Comparison of ENCODE assay signal across 9 cellular contexts in the genomic region with DNA sequence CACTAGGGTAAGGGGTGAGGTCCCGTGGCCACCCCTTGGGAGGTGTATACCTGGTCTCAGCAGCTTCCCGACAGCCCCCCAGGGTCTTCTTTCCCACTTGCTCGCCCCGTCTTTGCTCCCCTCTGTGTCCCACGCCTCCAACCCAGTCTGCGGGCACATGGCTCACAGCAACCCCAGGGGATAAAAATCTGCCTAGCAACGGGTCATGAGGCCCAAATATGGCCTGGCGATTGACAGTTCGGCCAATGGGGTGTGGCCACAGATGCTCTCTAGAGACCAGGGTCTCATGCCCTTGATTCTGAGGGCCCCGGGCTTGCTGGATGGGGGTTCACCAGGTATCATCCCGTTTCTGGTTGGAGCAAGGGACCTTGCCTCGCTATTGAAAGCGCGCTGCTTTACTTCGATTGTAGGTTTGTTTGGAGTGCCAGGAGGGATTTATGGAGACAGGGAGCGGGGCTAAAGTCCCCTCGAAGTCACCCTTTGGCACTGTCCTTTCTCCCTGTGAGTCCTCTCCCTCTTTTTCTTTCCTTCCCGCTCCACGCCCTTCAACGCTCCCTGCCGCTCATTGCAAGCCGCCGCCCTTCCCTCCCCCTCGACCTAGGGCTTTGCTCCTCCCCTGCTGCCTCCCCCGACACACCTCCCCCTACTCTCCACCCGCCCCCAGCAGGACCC. TPM values are rescaled to one million over a fixed set of nuclear protein-coding genes. Genes with fewer than 3 reads are reported as not detected.
A peak's percentile ranks its signal among the peaks of the same experiment; 100 is the strongest.
DNase-seq lines count a peak whose midpoint lies in the region; ATAC-seq, FAIRE-seq and TF ChIP-seq lines count a peak whose summit lies in the region.
"Had no signal": no experiment of that assay in that cellular context is flagged by ENCODE, and none has a peak within 500 bp of the region (broad histone marks: within the 10 kb centered on the region; RNA-seq: fewer than 3 reads in every experiment).

No MANE protein-coding gene starts in this region.

- H3K36me3 ChIP-seq in small intestine (ENCODE audit: control insufficient read depth in 2 of 2, insufficient read depth in 2 of 2, low read length in 2 of 2) (no peaks in the 10 kb centered on the region), OCI-LY7 (ENCODE audit: insufficient read depth, low read length) (no peaks in the 10 kb centered on the region)

- no peaks in the 10 kb centered on the region for H4K20me1 ChIP-seq in OCI-LY7 (ENCODE audit: insufficient read depth, low read length)

- 18 to 36% (median 32%) methylated on average over 26 of the region's 26 CpGs for WGBS in small intestine, 3 donors

- no peak for DNase-seq in HEK293T (ENCODE audit: extremely low spot score)
- peak; percentile 16 for DNase-seq in iPS DF 4.7 (ENCODE audit: extremely low read depth, low spot score)
- peak; percentile 94 for DNase-seq in small intestine
- no peak for DNase-seq in activated CD4-positive, CD25-positive, alpha-beta regulatory T cell treated with anti-CD3 and anti-CD28 coated beads, Interleukin-2, amount 50 U/mL, for 72 hours
- no peak for DNase-seq in OCI-LY7 (ENCODE audit: low spot score)
- DNase-seq: NCI-H1694 treated with DMSO at 0.1 percent for 48 hours had no signal

- POLR2A ChIA-PET in HEK293T (lab: Yijun Ruan, JAX) = no interaction called here
- POLR2A ChIA-PET in OCI-LY7 (lab: Charles Lee) = interaction anchor here (0.6 kb wide), 1 partner anchor 35 kb away, joined by 4 read pairs; no protein-coding TSS in a partner anchor

- no peak overlapping the region for H2AFZ ChIP-seq in OCI-LY7 (ENCODE audit: low read length)

- peaks cover 0 to 2% (median 0%) of the 10 kb centered on the region in 5 experiments for H3K9me3 Mint-ChIP-seq in brain

- ATAC-seq in HG03280 (IDR thresholded peaks at IDR 0.05; ENCODE audit: unreplicated experiment) (no peak), HG02840 (IDR thresholded peaks at IDR 0.05; ENCODE audit: low FRiP score, unreplicated experiment) (no peak)

- H3K4me1 Mint-ChIP-seq in brain = peaks cover 75% of the 10 kb centered on the region

- H3K27ac Mint-ChIP-seq in brain = peak overlapping the region in 4 of 5 experiments; percentile 5 to 88 (median 34)

- no peaks in the 10 kb centered on the region for H3K9me2 ChIP-seq in OCI-LY7 (ENCODE audit: insufficient read depth, low read length)

- H3K27me3 ChIP-seq in small intestine (ENCODE audit: control insufficient read depth in 2 of 2, insufficient read depth in 2 of 2, low read length in 2 of 2) = no peaks in the 10 kb centered on the region

- H3K4me1 ChIP-seq in small intestine (ENCODE audit: control insufficient read depth in 2 of 2, insufficient read depth in 1 of 2, low read depth in 1 of 2, low read length in 1 of 2) (peaks cover 4 to 8% of the 10 kb centered on the region in 2 donors), OCI-LY7 (ENCODE audit: insufficient read depth, low read length, poor library complexity, severe bottlenecking) (no peaks in the 10 kb centered on the region)

- no peak overlapping the region for H3K4me2 ChIP-seq in OCI-LY7 (ENCODE audit: low read length)

- intact Hi-C loops in OCI-LY7 (cut with micrococcal nuclease; ENCODE audit: unreplicated experiment) = no loop called here

- CTCF ChIA-PET in HEK293T (lab: Yijun Ruan, JAX) = interaction anchor here (0.6 kb wide), 1 partner anchor 18 kb away, joined by 4 read pairs; no protein-coding TSS in a partner anchor
- CTCF ChIA-PET in OCI-LY7 (lab: Charles Lee; ENCODE audit: unreplicated experiment) = no interaction called here

- TF ChIP-seq CTCF in brain (conservative IDR thresholded peaks at IDR 0.05) (no peak), OCI-LY7 (conservative IDR thresholded peaks at IDR 0.05; ENCODE audit: low read length) (no peak)

- H3K79me2 ChIP-seq in OCI-LY7 (ENCODE audit: insufficient read depth, low read depth, low read length) = no peaks in the 10 kb centered on the region

- peaks cover 36% of the 10 kb centered on the region for H3K27me3 Mint-ChIP-seq in brain

- H3K36me3 Mint-ChIP-seq in brain = no peaks in the 10 kb centered on the region

- H3K4me3 ChIP-seq in small intestine (ENCODE audit: low read depth in 1 of 2, low read length in 2 of 2) (peak overlapping the region; percentile 14 to 24), OCI-LY7 (ENCODE audit: low read depth, low read length, poor library complexity, severe bottlenecking) (no peak overlapping the region)

- peak overlapping the region in 2 of 5 experiments; percentile 70 to 71 for H3K4me3 Mint-ChIP-seq in brain

- H3K27ac ChIP-seq in small intestine (ENCODE audit: low read depth in 1 of 2, low read length in 1 of 2) (peak overlapping the region; percentile 39 to 66), OCI-LY7 (ENCODE audit: low read depth, low read length, poor library complexity, severe bottlenecking) (no peak overlapping the region)

- H3K9me3 ChIP-seq in small intestine (ENCODE audit: control insufficient read depth, low read depth) = no peaks in the 10 kb centered on the region
- H3K9me3 ChIP-seq in OCI-LY7 (ENCODE audit: low read length) = no peaks in the 10 kb centered on the region

- FAIRE-seq in small intestine (lab: Jason Lieb, UNC) = no peak

- BruUV-seq in OCI-LY7 (replicated peaks; lab: Mats Ljungman, UMichigan) = no TSS peak

TF ChIP-seq in HEK293T, 16 proteins besides CTCF, POLR2A, EP300 and RAD21:
- TF ChIP-seq, protein P1, sequence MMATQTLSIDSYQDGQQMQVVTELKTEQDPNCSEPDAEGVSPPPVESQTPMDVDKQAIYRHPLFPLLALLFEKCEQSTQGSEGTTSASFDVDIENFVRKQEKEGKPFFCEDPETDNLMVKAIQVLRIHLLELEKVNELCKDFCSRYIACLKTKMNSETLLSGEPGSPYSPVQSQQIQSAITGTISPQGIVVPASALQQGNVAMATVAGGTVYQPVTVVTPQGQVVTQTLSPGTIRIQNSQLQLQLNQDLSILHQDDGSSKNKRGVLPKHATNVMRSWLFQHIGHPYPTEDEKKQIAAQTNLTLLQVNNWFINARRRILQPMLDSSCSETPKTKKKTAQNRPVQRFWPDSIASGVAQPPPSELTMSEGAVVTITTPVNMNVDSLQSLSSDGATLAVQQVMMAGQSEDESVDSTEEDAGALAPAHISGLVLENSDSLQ (IDR thresholded peaks at IDR 0.05) = 0 out of 2 replicates have a peak, but pooled peaks have one; percentile 30
- TF ChIP-seq ARNT (IDR thresholded peaks at IDR 0.05) = no peak

RNA-seq across cellular contexts. Expression of a gene that starts 41.4 kb away (rescaled TPM):
- polyA plus RNA-seq in brain (ENCODE audit: insufficient read depth, low read depth, low replicate concordance) = 17.2 TPM
- polyA plus RNA-seq in small intestine = 100 to 1,000 TPM in 1 of 3 donors, 10 to 100 TPM in 2; 72.1 to 110 (median 74.0) TPM
- 0.08 and 0.28 TPM in 2 replicates for total RNA-seq in OCI-LY7 (2014; rRNA removed; shearing (Covaris generic))
- 0.21 and 0.30 TPM in 2 replicates for total RNA-seq in OCI-LY7 (2022)

Comparison
In these comparisons a context has a peak if more than half of its experiments do, and no peak if none do; other contexts are left out.
1. DNase-seq: peak in iPS DF 4.7 (single experiment) and small intestine (single experiment); none in HEK293T (single experiment), activated CD4-positive, CD25-positive, alpha-beta regulatory T cell treated with anti-CD3 and anti-CD28 coated beads, Interleukin-2, amount 50 U/mL, for 72 hours (single experiment) and OCI-LY7 (single experiment).